Comparison of ENCODE assay signal across 8 cellular contexts in the genomic region with DNA sequence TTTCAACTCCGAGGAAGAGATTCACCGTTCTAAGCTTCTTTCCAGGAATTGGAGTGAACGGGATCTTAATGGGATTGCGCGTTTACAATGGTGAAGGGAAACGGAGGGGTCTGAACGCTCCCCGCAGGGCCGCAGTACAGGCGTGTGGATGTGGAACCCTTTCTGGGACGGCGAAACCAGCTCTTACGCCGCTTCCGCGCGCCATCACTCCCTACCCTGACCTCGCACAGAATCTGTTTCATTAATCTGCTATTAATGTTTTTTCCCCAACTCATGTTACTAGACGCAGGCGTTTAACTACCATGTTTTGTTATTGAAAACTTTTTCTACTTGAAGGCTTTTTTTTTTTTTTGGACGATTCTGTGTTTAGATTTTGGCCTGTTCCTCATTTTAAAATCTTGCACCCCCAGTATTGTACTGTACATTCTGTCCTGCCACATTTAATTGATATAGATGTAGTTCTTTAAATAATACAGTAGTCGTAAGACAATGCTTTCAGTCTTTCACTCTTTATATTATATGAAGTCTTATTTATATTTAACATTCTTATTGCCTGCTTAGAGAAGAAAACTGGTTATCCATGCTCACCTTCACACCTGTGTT. TPM values are rescaled to one million over a fixed set of nuclear protein-coding genes. Genes with fewer than 3 reads are reported as not detected.
A peak's percentile ranks its signal among the peaks of the same experiment; 100 is the strongest.
DNase-seq lines count a peak whose midpoint lies in the region; ATAC-seq, FAIRE-seq and TF ChIP-seq lines count a peak whose summit lies in the region.

No MANE protein-coding gene starts in this region.

- POLR2A ChIA-PET in CD4-positive, alpha-beta memory T cell (lab: Charles Lee; ENCODE audit: partially characterized antibody), result interaction anchor here (0.8 to 2.4 kb wide), 23 partner anchors 8 to 751 kb away, joined by 3 to 44 read pairs (median 4); partner anchors contain the start of gene ENPP4

- peak overlapping the region; percentile 96 for H3K27ac ChIP-seq in CD4-positive, alpha-beta memory T cell (ENCODE audit: low read depth, low read length)

- peaks cover 0 to 8% of the 10 kb centered on the region in 2 donors for H3K36me3 Mint-ChIP-seq in CD4-positive, alpha-beta memory T cell
- no peaks in the 10 kb centered on the region for H3K36me3 Mint-ChIP-seq in natural killer cell

- peaks cover 8 to 30% (median 19%) of the 10 kb centered on the region in 4 donors for H3K4me1 Mint-ChIP-seq in CD4-positive, alpha-beta memory T cell
- H3K4me1 Mint-ChIP-seq in natural killer cell, result peaks cover 24% of the 10 kb centered on the region in 2 donors

- no peak for TF ChIP-seq POLR2A in GM12892 (IDR thresholded peaks at IDR 0.05; ENCODE audit: low read depth, low read length)

- H3K4me3 ChIP-seq in CD4-positive, alpha-beta memory T cell (ENCODE audit: low read length in 2 of 2), result peak overlapping the region; percentile 72 to 85
- peak overlapping the region; percentile 72 for H3K4me3 ChIP-seq in epithelial cell of esophagus (ENCODE audit: low read length)

- CTCF ChIA-PET in CD4-positive, alpha-beta memory T cell (lab: Charles Lee; ENCODE audit: partially characterized antibody), result interaction anchor here (0.8 to 2.4 kb wide), 12 partner anchors 11 to 947 kb away, joined by 3 to 29 read pairs (median 4); no protein-coding TSS in a partner anchor

- no peak for DNase-seq in CD4-positive, alpha-beta memory T cell
- DNase-seq in SW480 (ENCODE audit: low spot score) (peak; percentile 66), epithelial cell of esophagus (ENCODE audit: low read depth) (peak; percentile 38), natural killer cell (no peak), medulla oblongata (ENCODE audit: extremely low spot score) (no peak), GM12892 (ENCODE audit: insufficient read length) (no peak)

- TF ChIP-seq CTCF in epithelial cell of esophagus (IDR thresholded peaks at IDR 0.05; ENCODE audit: insufficient read depth, low read depth, low read length, missing control alignments) (peak; percentile 3), natural killer cell (IDR thresholded peaks at IDR 0.05) (no peak)

- peak; percentile 27 for ATAC-seq in GM19324 (IDR thresholded peaks at IDR 0.05; ENCODE audit: low FRiP score, unreplicated experiment)
- ATAC-seq in HG03439 (IDR thresholded peaks at IDR 0.05; ENCODE audit: unreplicated experiment), result peak; percentile 29
- peak in 1 of 3 donors; percentile 8 for ATAC-seq in natural killer cell

- H3K36me3 ChIP-seq in CD4-positive, alpha-beta memory T cell (ENCODE audit: insufficient read depth, low read length), result no peaks in the 10 kb centered on the region

- peak overlapping the region; percentile 95 to 99 (median 98) for H3K27ac Mint-ChIP-seq in CD4-positive, alpha-beta memory T cell
- peak overlapping the region; percentile 93 to 98 for H3K27ac Mint-ChIP-seq in natural killer cell

- no peaks in the 10 kb centered on the region for H3K27me3 Mint-ChIP-seq in CD4-positive, alpha-beta memory T cell
- H3K27me3 Mint-ChIP-seq in natural killer cell (ENCODE audit: low read depth in 2 of 2), result no peaks in the 10 kb centered on the region

- H3K27me3 ChIP-seq in CD4-positive, alpha-beta memory T cell (ENCODE audit: insufficient read depth, low read length), result no peaks in the 10 kb centered on the region

- no peaks in the 10 kb centered on the region for H3K9me3 ChIP-seq in CD4-positive, alpha-beta memory T cell (ENCODE audit: control insufficient read depth in 1 of 2, low read length in 2 of 2)

- intact Hi-C loops in CD4-positive, alpha-beta memory T cell (cut with micrococcal nuclease), result loop anchor here (1.0 to 2.0 kb wide), 5 partner anchors 208 to 723 kb away; no protein-coding TSS in a partner anchor
- intact Hi-C loops in natural killer cell (cut with micrococcal nuclease), result loop anchor here (2.0 kb wide), 1 partner anchor 44 kb away; no protein-coding TSS in a partner anchor

- H3K4me3 Mint-ChIP-seq in CD4-positive, alpha-beta memory T cell, result peak overlapping the region; percentile 93 to 99 (median 96)
- peak overlapping the region; percentile 96 for H3K4me3 Mint-ChIP-seq in natural killer cell

- H3K4me1 ChIP-seq in CD4-positive, alpha-beta memory T cell (ENCODE audit: insufficient read depth, low read length), result peaks cover 17% of the 10 kb centered on the region

- no peak for FAIRE-seq in GM12892 (lab: Jason Lieb, UNC)

- no peaks in the 10 kb centered on the region for H3K9me3 Mint-ChIP-seq in CD4-positive, alpha-beta memory T cell
- no peaks in the 10 kb centered on the region for H3K9me3 Mint-ChIP-seq in natural killer cell

RNA-seq across cellular contexts. Expression of gene SUPT3H, which starts 0.7 kb away (rescaled TPM):
- 10 to 100 TPM; 11.8 to 12.6 TPM for total RNA-seq in CD4-positive, alpha-beta memory T cell
- polyA plus RNA-seq in CD4-positive, alpha-beta memory T cell, result 10 to 100 TPM; 12.6 to 13.6 TPM
- total RNA-seq in natural killer cell, result 10 to 100 TPM in 1 of 3 donors, 1 to 10 TPM in 2; 7.3 to 10.9 (median 9.9) TPM
- 2.9 TPM for polyA plus RNA-seq in GM12892 (2012; ENCODE audit: missing spikeins)

RNA-seq across cellular contexts. Expression of gene RUNX2, which starts 50.3 kb away (rescaled TPM):
- total RNA-seq in CD4-positive, alpha-beta memory T cell, result 10 to 100 TPM; 24.0 to 26.6 TPM
- polyA plus RNA-seq in CD4-positive, alpha-beta memory T cell, result 10 to 100 TPM in 1 of 2 donors, 1 to 10 TPM in 1; 4.5 to 22.6 TPM
- total RNA-seq in natural killer cell, result 10 to 100 TPM in 1 of 3 donors, 1 to 10 TPM in 2; 5.0 to 19.2 (median 7.0) TPM
- 0.30 TPM for polyA plus RNA-seq in GM12892 (2012; ENCODE audit: missing spikeins)

Comparison
In these comparisons a context has a peak if more than half of its experiments do, and no peak if none do; other contexts are left out.
1. DNase-seq: peak in SW480 (single experiment) and epithelial cell of esophagus (single experiment); none in CD4-positive, alpha-beta memory T cell (0 of 5), natural killer cell (single experiment), medulla oblongata (single experiment) and GM12892 (single experiment).